In genomic region chr22:25110596-25110845, GRCh38 we compare ENCODE assay signal across 9 cellular contexts.
DNase-seq lines count a peak whose midpoint lies in the region; ATAC-seq and TF ChIP-seq lines count a peak whose summit lies in the region.
"Had no signal": no experiment of that assay in that cellular context is flagged by ENCODE, and none has a peak within 500 bp of the region (broad histone marks: within the 10 kb centered on the region; RNA-seq: fewer than 3 reads in every experiment).

No MANE protein-coding gene starts in this region.

- peak overlapping the region; percentile 90 for H3K4me3 Mint-ChIP-seq in T-helper 17 cell

- peaks cover 9% of the 10 kb centered on the region for H3K4me1 Mint-ChIP-seq in T-helper 17 cell

- no peak overlapping the region for H3K27ac ChIP-seq in rectal smooth muscle tissue (ENCODE audit: low read depth, low read length)
- H3K27ac ChIP-seq: neutrophil had no signal

- H3K36me3 Mint-ChIP-seq in T-helper 17 cell (ENCODE audit: low read depth): no peaks in the 10 kb centered on the region

- TF ChIP-seq CTCF in fibroblast of the aortic adventitia (IDR thresholded peaks at IDR 0.05; ENCODE audit: insufficient read depth, low read length) (no peak), GM13976 (IDR thresholded peaks at IDR 0.05; ENCODE audit: borderline replicate concordance, control extremely low read depth, extremely low read depth, insufficient read depth, missing control alignments) (no peak)

- H3K36me3 ChIP-seq in H7 (replicated peaks; ENCODE audit: control insufficient read depth, insufficient read depth, low read length): no peaks in the 10 kb centered on the region; the same call in 1 of the 2 replicates
- H3K36me3 ChIP-seq in rectal smooth muscle tissue (ENCODE audit: control insufficient read depth, insufficient read depth, low read length): no peaks in the 10 kb centered on the region
- H3K36me3 ChIP-seq: neutrophil had no signal

- in situ Hi-C loops in GM13976 (cut with MboI; ENCODE audit: low sequenced_read_pairs, unreplicated experiment): no loop called here

- no peaks in the 10 kb centered on the region for H3K4me1 ChIP-seq in rectal smooth muscle tissue (ENCODE audit: control insufficient read depth, insufficient read depth, low read length)

- no peaks in the 10 kb centered on the region for H3K9me3 ChIP-seq in T-helper 17 cell (ENCODE audit: control insufficient read depth, low read length, poor library complexity, severe bottlenecking)
- H3K9me3 ChIP-seq: neutrophil had no signal

- no peak for DNase-seq in H7
- DNase-seq in T-helper 17 cell: no peak
- DNase-seq in fibroblast of the aortic adventitia (ENCODE audit: low read depth): no peak
- no peak for DNase-seq in GM13976 (ENCODE audit: low spot score)
- no peak for DNase-seq in NCI-H526 (lab: John Stamatoyannopoulos, UW)
- DNase-seq in NCI-H226: no peak

- ATAC-seq in T-helper 17 cell (no peak), HG03565 (IDR thresholded peaks at IDR 0.05; ENCODE audit: unreplicated experiment) (no peak)

- H3K27ac Mint-ChIP-seq in T-helper 17 cell: peak overlapping the region; percentile 90

- no peak overlapping the region for H3K9ac ChIP-seq in rectal smooth muscle tissue (ENCODE audit: low read length)

- H3K27me3 ChIP-seq in H7 (ENCODE audit: control insufficient read depth, insufficient read depth, low read length): no peaks in the 10 kb centered on the region
- H3K27me3 ChIP-seq in rectal smooth muscle tissue (ENCODE audit: control insufficient read depth, insufficient read depth, low read length): no peaks in the 10 kb centered on the region

- peak overlapping the region; percentile 66; the same call in 1 of the 2 replicates for H3K4me3 ChIP-seq in H7 (ENCODE audit: insufficient read depth, low read depth, low read length)
- H3K4me3 ChIP-seq in fibroblast of the aortic adventitia (ENCODE audit: low read depth, low read length): peak overlapping the region; percentile 70
- H3K4me3 ChIP-seq in rectal smooth muscle tissue (ENCODE audit: low read length): peak overlapping the region; percentile 83

- H3K27me3 Mint-ChIP-seq in T-helper 17 cell: peaks cover 7% of the 10 kb centered on the region
